1 cellular context compared by ENCODE assay signal in genomic region chr1:234619794-234620247, GRCh38.
TF ChIP-seq lines count a peak whose summit lies in the region.

No MANE protein-coding gene starts in this region.

TF ChIP-seq in HepG2, 621 proteins besides CTCF, POLR2A, EP300 and RAD21 (continued from another document and continues in another):
- TF ChIP-seq, protein P1, sequence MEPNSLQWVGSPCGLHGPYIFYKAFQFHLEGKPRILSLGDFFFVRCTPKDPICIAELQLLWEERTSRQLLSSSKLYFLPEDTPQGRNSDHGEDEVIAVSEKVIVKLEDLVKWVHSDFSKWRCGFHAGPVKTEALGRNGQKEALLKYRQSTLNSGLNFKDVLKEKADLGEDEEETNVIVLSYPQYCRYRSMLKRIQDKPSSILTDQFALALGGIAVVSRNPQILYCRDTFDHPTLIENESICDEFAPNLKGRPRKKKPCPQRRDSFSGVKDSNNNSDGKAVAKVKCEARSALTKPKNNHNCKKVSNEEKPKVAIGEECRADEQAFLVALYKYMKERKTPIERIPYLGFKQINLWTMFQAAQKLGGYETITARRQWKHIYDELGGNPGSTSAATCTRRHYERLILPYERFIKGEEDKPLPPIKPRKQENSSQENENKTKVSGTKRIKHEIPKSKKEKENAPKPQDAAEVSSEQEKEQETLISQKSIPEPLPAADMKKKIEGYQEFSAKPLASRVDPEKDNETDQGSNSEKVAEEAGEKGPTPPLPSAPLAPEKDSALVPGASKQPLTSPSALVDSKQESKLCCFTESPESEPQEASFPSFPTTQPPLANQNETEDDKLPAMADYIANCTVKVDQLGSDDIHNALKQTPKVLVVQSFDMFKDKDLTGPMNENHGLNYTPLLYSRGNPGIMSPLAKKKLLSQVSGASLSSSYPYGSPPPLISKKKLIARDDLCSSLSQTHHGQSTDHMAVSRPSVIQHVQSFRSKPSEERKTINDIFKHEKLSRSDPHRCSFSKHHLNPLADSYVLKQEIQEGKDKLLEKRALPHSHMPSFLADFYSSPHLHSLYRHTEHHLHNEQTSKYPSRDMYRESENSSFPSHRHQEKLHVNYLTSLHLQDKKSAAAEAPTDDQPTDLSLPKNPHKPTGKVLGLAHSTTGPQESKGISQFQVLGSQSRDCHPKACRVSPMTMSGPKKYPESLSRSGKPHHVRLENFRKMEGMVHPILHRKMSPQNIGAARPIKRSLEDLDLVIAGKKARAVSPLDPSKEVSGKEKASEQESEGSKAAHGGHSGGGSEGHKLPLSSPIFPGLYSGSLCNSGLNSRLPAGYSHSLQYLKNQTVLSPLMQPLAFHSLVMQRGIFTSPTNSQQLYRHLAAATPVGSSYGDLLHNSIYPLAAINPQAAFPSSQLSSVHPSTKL (CRISPR knock-in tag; IDR thresholded peaks at IDR 0.05): peak; percentile 93
- TF ChIP-seq KLF16 (CRISPR knock-in tag; IDR thresholded peaks at IDR 0.05) (no peak; a peak in 1 of 4 replicates), ZUFSP (CRISPR knock-in tag; IDR thresholded peaks at IDR 0.05; ENCODE audit: borderline replicate concordance) (no peak), ZNF891 (CRISPR knock-in tag; IDR thresholded peaks at IDR 0.05) (no peak), E2F5 (CRISPR knock-in tag; conservative IDR thresholded peaks at IDR 0.05) (no peak), ELF3 (CRISPR knock-in tag; IDR thresholded peaks at IDR 0.05) (peak; percentile 86), SNRNP70 (IDR thresholded peaks at IDR 0.05; ENCODE audit: low read depth, low read length) (no peak), BHLHE40 (IDR thresholded peaks at IDR 0.05; ENCODE audit: low read length) (no peak), PHF5A (CRISPR knock-in tag; IDR thresholded peaks at IDR 0.05; ENCODE audit: low read depth, unreplicated experiment) (no peak), ARNT (IDR thresholded peaks at IDR 0.05) (no peak), NFATC3 (CRISPR knock-in tag; IDR thresholded peaks at IDR 0.05) (no peak), CCDC6 (CRISPR knock-in tag; IDR thresholded peaks at IDR 0.05) (no peak), ZNF616 (CRISPR knock-in tag; IDR thresholded peaks at IDR 0.05; ENCODE audit: low read depth) (no peak), HOXA7 (CRISPR knock-in tag; IDR thresholded peaks at IDR 0.05) (no peak), ZNF562 (CRISPR knock-in tag; IDR thresholded peaks at IDR 0.05; ENCODE audit: borderline replicate concordance) (no peak), ZFYVE20 (CRISPR knock-in tag; IDR thresholded peaks at IDR 0.05; ENCODE audit: borderline replicate concordance, low read depth) (no peak), FOXP4 (CRISPR knock-in tag; IDR thresholded peaks at IDR 0.05) (peak; percentile 91), NR1H2 (CRISPR knock-in tag; IDR thresholded peaks at IDR 0.05; ENCODE audit: borderline replicate concordance, low read depth) (no peak), ZNF513 (CRISPR knock-in tag; conservative IDR thresholded peaks at IDR 0.05) (no peak), ZNF770 (CRISPR knock-in tag; IDR thresholded peaks at IDR 0.05) (no peak), MEIS2 (CRISPR knock-in tag; IDR thresholded peaks at IDR 0.05) (no peak), SIN3A (IDR thresholded peaks at IDR 0.05; ENCODE audit: borderline replicate concordance, low read depth, low read length) (no peak), ESRRA (CRISPR knock-in tag; IDR thresholded peaks at IDR 0.05; ENCODE audit: low read depth) (0 out of 2 replicates have a peak, but pooled peaks have one; percentile 55), SP140L (CRISPR knock-in tag; IDR thresholded peaks at IDR 0.05; ENCODE audit: borderline replicate concordance) (no peak), ZNF713 (CRISPR knock-in tag; IDR thresholded peaks at IDR 0.05) (no peak), KDM1A (CRISPR knock-in tag; IDR thresholded peaks at IDR 0.05) (no peak), PCBP2 (optimal IDR thresholded peaks at IDR 0.05; ENCODE audit: low read depth, low read length, poor library complexity, severe bottlenecking) (no peak), ZNF589 (CRISPR knock-in tag; conservative IDR thresholded peaks at IDR 0.05) (0 out of 2 replicates have a peak, but pooled peaks have one; percentile 39), KDM2A (CRISPR knock-in tag; IDR thresholded peaks at IDR 0.05; ENCODE audit: borderline replicate concordance, low read depth) (no peak)
- TF ChIP-seq, protein P2, sequence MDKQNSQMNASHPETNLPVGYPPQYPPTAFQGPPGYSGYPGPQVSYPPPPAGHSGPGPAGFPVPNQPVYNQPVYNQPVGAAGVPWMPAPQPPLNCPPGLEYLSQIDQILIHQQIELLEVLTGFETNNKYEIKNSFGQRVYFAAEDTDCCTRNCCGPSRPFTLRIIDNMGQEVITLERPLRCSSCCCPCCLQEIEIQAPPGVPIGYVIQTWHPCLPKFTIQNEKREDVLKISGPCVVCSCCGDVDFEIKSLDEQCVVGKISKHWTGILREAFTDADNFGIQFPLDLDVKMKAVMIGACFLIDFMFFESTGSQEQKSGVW (CRISPR knock-in tag; IDR thresholded peaks at IDR 0.05; ENCODE audit: borderline replicate concordance): no peak
- TF ChIP-seq, protein P3, sequence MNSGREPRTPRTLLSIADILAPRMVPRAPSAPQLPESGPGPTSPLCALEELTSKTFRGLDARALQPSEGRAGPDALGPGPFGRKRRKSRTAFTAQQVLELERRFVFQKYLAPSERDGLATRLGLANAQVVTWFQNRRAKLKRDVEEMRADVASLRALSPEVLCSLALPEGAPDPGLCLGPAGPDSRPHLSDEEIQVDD (CRISPR knock-in tag; IDR thresholded peaks at IDR 0.05; ENCODE audit: borderline replicate concordance): no peak
- TF ChIP-seq, protein P4, sequence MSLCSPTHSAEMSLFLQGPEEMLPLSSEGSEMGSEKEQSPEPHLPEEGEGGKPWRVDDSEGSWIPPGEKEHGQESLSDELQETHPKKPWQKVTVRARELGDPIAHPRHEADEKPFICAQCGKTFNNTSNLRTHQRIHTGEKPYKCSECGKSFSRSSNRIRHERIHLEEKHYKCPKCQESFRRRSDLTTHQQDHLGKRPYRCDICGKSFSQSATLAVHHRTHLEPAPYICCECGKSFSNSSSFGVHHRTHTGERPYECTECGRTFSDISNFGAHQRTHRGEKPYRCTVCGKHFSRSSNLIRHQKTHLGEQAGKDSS (CRISPR knock-in tag; IDR thresholded peaks at IDR 0.05; ENCODE audit: borderline replicate concordance, low read depth): no peak
- TF ChIP-seq, protein P5, sequence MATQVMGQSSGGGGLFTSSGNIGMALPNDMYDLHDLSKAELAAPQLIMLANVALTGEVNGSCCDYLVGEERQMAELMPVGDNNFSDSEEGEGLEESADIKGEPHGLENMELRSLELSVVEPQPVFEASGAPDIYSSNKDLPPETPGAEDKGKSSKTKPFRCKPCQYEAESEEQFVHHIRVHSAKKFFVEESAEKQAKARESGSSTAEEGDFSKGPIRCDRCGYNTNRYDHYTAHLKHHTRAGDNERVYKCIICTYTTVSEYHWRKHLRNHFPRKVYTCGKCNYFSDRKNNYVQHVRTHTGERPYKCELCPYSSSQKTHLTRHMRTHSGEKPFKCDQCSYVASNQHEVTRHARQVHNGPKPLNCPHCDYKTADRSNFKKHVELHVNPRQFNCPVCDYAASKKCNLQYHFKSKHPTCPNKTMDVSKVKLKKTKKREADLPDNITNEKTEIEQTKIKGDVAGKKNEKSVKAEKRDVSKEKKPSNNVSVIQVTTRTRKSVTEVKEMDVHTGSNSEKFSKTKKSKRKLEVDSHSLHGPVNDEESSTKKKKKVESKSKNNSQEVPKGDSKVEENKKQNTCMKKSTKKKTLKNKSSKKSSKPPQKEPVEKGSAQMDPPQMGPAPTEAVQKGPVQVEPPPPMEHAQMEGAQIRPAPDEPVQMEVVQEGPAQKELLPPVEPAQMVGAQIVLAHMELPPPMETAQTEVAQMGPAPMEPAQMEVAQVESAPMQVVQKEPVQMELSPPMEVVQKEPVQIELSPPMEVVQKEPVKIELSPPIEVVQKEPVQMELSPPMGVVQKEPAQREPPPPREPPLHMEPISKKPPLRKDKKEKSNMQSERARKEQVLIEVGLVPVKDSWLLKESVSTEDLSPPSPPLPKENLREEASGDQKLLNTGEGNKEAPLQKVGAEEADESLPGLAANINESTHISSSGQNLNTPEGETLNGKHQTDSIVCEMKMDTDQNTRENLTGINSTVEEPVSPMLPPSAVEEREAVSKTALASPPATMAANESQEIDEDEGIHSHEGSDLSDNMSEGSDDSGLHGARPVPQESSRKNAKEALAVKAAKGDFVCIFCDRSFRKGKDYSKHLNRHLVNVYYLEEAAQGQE (IDR thresholded peaks at IDR 0.05; ENCODE audit: borderline replicate concordance in 1 of 2, low read depth in 1 of 2, low read length in 2 of 2): no peak
- TF ChIP-seq, protein P6, sequence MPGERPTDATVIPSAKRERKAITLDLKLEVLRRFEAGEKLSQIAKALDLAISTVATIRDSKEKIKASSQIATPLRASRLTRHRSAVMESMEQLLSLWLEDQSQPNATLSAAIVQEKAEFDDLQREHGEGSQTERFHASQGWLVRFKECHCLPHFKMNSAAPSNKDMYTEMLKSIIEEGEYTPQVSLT (CRISPR knock-in tag; IDR thresholded peaks at IDR 0.05; ENCODE audit: borderline replicate concordance, low read depth): no peak
- TF ChIP-seq, protein P7, sequence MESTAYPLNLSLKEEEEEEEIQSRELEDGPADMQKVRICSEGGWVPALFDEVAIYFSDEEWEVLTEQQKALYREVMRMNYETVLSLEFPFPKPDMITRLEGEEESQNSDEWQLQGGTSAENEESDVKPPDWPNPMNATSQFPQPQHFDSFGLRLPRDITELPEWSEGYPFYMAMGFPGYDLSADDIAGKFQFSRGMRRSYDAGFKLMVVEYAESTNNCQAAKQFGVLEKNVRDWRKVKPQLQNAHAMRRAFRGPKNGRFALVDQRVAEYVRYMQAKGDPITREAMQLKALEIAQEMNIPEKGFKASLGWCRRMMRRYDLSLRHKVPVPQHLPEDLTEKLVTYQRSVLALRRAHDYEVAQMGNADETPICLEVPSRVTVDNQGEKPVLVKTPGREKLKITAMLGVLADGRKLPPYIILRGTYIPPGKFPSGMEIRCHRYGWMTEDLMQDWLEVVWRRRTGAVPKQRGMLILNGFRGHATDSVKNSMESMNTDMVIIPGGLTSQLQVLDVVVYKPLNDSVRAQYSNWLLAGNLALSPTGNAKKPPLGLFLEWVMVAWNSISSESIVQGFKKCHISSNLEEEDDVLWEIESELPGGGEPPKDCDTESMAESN (CRISPR knock-in tag; conservative IDR thresholded peaks at IDR 0.05): no peak
